Comparison of ENCODE assay signal across 19 cellular contexts in the genomic region with DNA sequence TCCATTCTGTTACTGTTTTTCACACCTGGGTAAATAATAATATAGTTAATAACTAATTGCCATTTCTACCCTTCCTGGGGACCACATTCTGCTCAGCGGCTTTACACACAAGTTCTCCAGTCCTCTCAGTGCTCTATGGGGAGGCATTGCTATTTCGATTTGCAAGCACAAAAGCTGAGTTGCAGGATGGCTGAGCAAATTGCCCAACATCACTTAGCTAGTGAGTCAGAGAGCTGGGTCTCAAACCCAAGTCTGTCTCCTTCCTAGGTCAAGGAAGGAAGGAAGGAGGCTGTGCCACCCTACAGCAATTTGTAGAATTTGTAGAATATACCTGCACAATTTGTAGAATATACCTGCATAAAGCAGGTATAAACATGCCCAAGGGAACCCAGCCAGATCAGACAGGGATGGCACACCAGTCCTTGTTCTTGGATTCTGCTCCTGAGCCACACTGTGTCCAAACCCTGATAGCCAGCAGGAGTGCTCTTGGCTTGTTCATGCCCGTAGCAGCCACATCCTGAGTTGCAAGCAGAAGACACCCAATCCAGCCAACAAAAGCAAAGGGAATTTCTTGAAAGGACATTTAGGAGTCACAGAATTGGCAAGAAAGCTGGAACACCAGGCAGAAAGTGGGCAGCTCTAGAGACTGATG. TPM values are rescaled to one million over a fixed set of nuclear protein-coding genes. Genes with fewer than 3 reads are reported as not detected.
A peak's percentile ranks its signal among the peaks of the same experiment; 100 is the strongest.
DNase-seq lines count a peak whose midpoint lies in the region; ATAC-seq and TF ChIP-seq lines count a peak whose summit lies in the region.
"Had no signal": no experiment of that assay in that cellular context is flagged by ENCODE, and none has a peak within 500 bp of the region (broad histone marks: within the 10 kb centered on the region; RNA-seq: fewer than 3 reads in every experiment).

No MANE protein-coding gene starts in this region.

- H3F3A ChIP-seq in neural progenitor cell (ENCODE audit: low read depth): no peaks in the 10 kb centered on the region

- H3K79me2 ChIP-seq in neural progenitor cell (ENCODE audit: low read depth): no peaks in the 10 kb centered on the region

- H3K27me3 ChIP-seq in HL-60 (ENCODE audit: insufficient read depth, poor library complexity, severe bottlenecking) (no peaks in the 10 kb centered on the region), RWPE2 (ENCODE audit: insufficient read depth, poor library complexity, severe bottlenecking) (no peaks in the 10 kb centered on the region), endodermal cell (ENCODE audit: control insufficient read depth, insufficient read depth, low read length, poor library complexity, severe bottlenecking) (peaks cover 4% of the 10 kb centered on the region), neural progenitor cell (no peaks in the 10 kb centered on the region)

- H3K4me1 Mint-ChIP-seq in endodermal cell: no peaks in the 10 kb centered on the region
- H3K4me1 Mint-ChIP-seq in neural progenitor cell: no peaks in the 10 kb centered on the region
- H3K4me1 Mint-ChIP-seq in stimulated activated naive CD8-positive, alpha-beta T cell treated with anti-CD3 and anti-CD28 coated beads, Interleukin-15, amount 100 ng/mL, for 72 hours: peaks cover 15% of the 10 kb centered on the region

- no peaks in the 10 kb centered on the region for H3K9me3 Mint-ChIP-seq in endodermal cell
- H3K9me3 Mint-ChIP-seq in neural progenitor cell: no peaks in the 10 kb centered on the region
- H3K9me3 Mint-ChIP-seq in stimulated activated naive CD8-positive, alpha-beta T cell treated with anti-CD3 and anti-CD28 coated beads, Interleukin-15, amount 100 ng/mL, for 72 hours: no peaks in the 10 kb centered on the region

- no peaks in the 10 kb centered on the region for H3K4me1 ChIP-seq in RWPE2 (ENCODE audit: insufficient read depth, poor library complexity, severe bottlenecking)
- H3K4me1 ChIP-seq in endodermal cell (ENCODE audit: control insufficient read depth, insufficient read depth, low read length): no peaks in the 10 kb centered on the region
- H3K4me1 ChIP-seq in neural progenitor cell: no peaks in the 10 kb centered on the region

- H3K4me3 ChIP-seq in HL-60 (replicated peaks; ENCODE audit: insufficient read depth, low read length) (no peak overlapping the region), RWPE2 (ENCODE audit: severe bottlenecking) (no peak overlapping the region), endodermal cell (ENCODE audit: low read length) (no peak overlapping the region), neural progenitor cell (no peak overlapping the region)

- peak; percentile 61 for ATAC-seq in RWPE2 (ENCODE audit: low read depth)
- ATAC-seq in HG02588 (IDR thresholded peaks at IDR 0.05; ENCODE audit: unreplicated experiment): no peak
- no peak for ATAC-seq in stimulated activated naive CD8-positive, alpha-beta T cell treated with anti-CD3 and anti-CD28 coated beads, Interleukin-15, amount 100 ng/mL, for 72 hours
- ATAC-seq: HepG2, Panc1 had no signal

- H3K9me3 ChIP-seq in RWPE2 (ENCODE audit: severe bottlenecking): no peaks in the 10 kb centered on the region
- H3K9me3 ChIP-seq in endodermal cell (ENCODE audit: control insufficient read depth, low read length): no peaks in the 10 kb centered on the region
- no peaks in the 10 kb centered on the region for H3K9me3 ChIP-seq in neural progenitor cell (ENCODE audit: low read depth)

- H3K9ac ChIP-seq in endodermal cell (ENCODE audit: extremely low read depth, low read length, poor library complexity, severe bottlenecking): no peak overlapping the region
- H3K9ac ChIP-seq in neural progenitor cell: no peak overlapping the region
- H3K9ac ChIP-seq: KMS-11 had no signal

- no peaks in the 10 kb centered on the region for H4K20me1 ChIP-seq in neural progenitor cell (ENCODE audit: low read depth)

- H3K27ac Mint-ChIP-seq in endodermal cell: no peak overlapping the region
- no peak overlapping the region for H3K27ac Mint-ChIP-seq in neural progenitor cell
- no peak overlapping the region for H3K27ac Mint-ChIP-seq in stimulated activated naive CD8-positive, alpha-beta T cell treated with anti-CD3 and anti-CD28 coated beads, Interleukin-15, amount 100 ng/mL, for 72 hours

- H3K27ac ChIP-seq in HL-60 (replicated peaks) (no peak overlapping the region), RWPE2 (ENCODE audit: poor library complexity, severe bottlenecking) (no peak overlapping the region), endodermal cell (ENCODE audit: low read depth, low read length) (no peak overlapping the region), neural progenitor cell (no peak overlapping the region)
- H3K27ac ChIP-seq: KMS-11 had no signal

- H2AFZ ChIP-seq in neural progenitor cell (replicated peaks): no peak overlapping the region

- TF ChIP-seq CTCF in HL-60 (IDR thresholded peaks at IDR 0.05; ENCODE audit: insufficient read depth, low read length) (no peak), RWPE2 (IDR thresholded peaks at IDR 0.05; ENCODE audit: poor library complexity, severe bottlenecking) (no peak), endodermal cell (conservative IDR thresholded peaks at IDR 0.05) (no peak), neural progenitor cell (IDR thresholded peaks at IDR 0.05) (no peak)

- H3K36me3 ChIP-seq in RWPE2 (ENCODE audit: low read depth) (no peaks in the 10 kb centered on the region), endodermal cell (ENCODE audit: control insufficient read depth, insufficient read depth, low read length) (no peaks in the 10 kb centered on the region), neural progenitor cell (no peaks in the 10 kb centered on the region)

- H3K27me3 Mint-ChIP-seq in endodermal cell (ENCODE audit: insufficient read depth) (no peaks in the 10 kb centered on the region), neural progenitor cell (ENCODE audit: insufficient read depth, low read depth) (no peaks in the 10 kb centered on the region)
- H3K27me3 Mint-ChIP-seq in stimulated activated naive CD8-positive, alpha-beta T cell treated with anti-CD3 and anti-CD28 coated beads, Interleukin-15, amount 100 ng/mL, for 72 hours: no peaks in the 10 kb centered on the region

- H3K4me3 Mint-ChIP-seq in endodermal cell (no peak overlapping the region), neural progenitor cell (no peak overlapping the region)
- no peak overlapping the region for H3K4me3 Mint-ChIP-seq in stimulated activated naive CD8-positive, alpha-beta T cell treated with anti-CD3 and anti-CD28 coated beads, Interleukin-15, amount 100 ng/mL, for 72 hours

- peak; percentile 59 to 64 for DNase-seq in AML-193 (lab: John Stamatoyannopoulos, UW)
- DNase-seq in HL-60 (ENCODE audit: low read depth in 1 of 2, low spot score in 1 of 2): peak; percentile 78 to 86
- DNase-seq in RWPE2 (ENCODE audit: low spot score): no peak
- DNase-seq in endodermal cell: peak; percentile 28
- DNase-seq in activated CD4-positive, alpha-beta T cell treated with anti-CD3 and anti-CD28 coated beads for 1 hour: no peak
- DNase-seq in neural progenitor cell (ENCODE audit: low spot score): no peak
- DNase-seq in stimulated activated naive CD8-positive, alpha-beta T cell treated with anti-CD3 and anti-CD28 coated beads, Interleukin-15, amount 100 ng/mL, for 72 hours: no peak
- DNase-seq: NCI-H187, NCI-H2107, NCI-H226, NCI-H524 treated with DMSO at 0.1 percent for 48 hours had no signal

- H3K36me3 Mint-ChIP-seq in endodermal cell (ENCODE audit: low read depth) (no peaks in the 10 kb centered on the region), neural progenitor cell (no peaks in the 10 kb centered on the region)

- H3K4me2 ChIP-seq in neural progenitor cell: no peak overlapping the region
- H3K4me2 ChIP-seq: KMS-11 had no signal

- 93 to 100% methylated on average over 3 of the region's 3 CpGs for WGBS in endodermal cell (ENCODE audit: insufficient coverage in 1 of 2, insufficient read length in 1 of 2), 2 experiments

RNA-seq across cellular contexts. Expression of a gene that starts 56.9 kb away (rescaled TPM):
- total RNA-seq in endodermal cell: not detected
- polyA plus RNA-seq in endodermal cell (2013, experiment 1 of 2): not detected
- polyA plus RNA-seq in endodermal cell (2013, experiment 2 of 2): not detected
- total RNA-seq in neural progenitor cell (ENCODE audit: low replicate concordance): not detected in 2 replicates
- total RNA-seq: A673, H4, HepG2, M059J, SK-MEL-5 had no signal
- polyA plus RNA-seq: HepG2 had no signal

Comparison
In these comparisons a context has a peak if more than half of its experiments do, and no peak if none do; other contexts are left out.
1. DNase-seq: peak in AML-193 (2 of 2), HL-60 (2 of 2) and endodermal cell (single experiment); none in RWPE2 (single experiment), activated CD4-positive, alpha-beta T cell treated with anti-CD3 and anti-CD28 coated beads for 1 hour (single experiment), neural progenitor cell (single experiment) and stimulated activated naive CD8-positive, alpha-beta T cell treated with anti-CD3 and anti-CD28 coated beads, Interleukin-15, amount 100 ng/mL, for 72 hours (0 of 2).